Comparison of ENCODE assay signal across 8 cellular contexts in genomic region chr7:4775281-4776159, GRCh38. TPM values are rescaled to one million over a fixed set of nuclear protein-coding genes. Genes with fewer than 3 reads are reported as not detected.
DNase-seq lines count a peak whose midpoint lies in the region; ATAC-seq and TF ChIP-seq lines count a peak whose summit lies in the region.

AP5Z1 (plus strand) TSS chr7:4775623; CDS start chr7:4775716, 93 bp downstream.

- under 1% methylated on average over 70 of the region's 70 CpGs for WGBS in prostate gland

- peak within 1 kb of the TSS; percentile 85 for H3K27ac ChIP-seq in angular gyrus (ENCODE audit: low read depth, low read length)
- peak within 1 kb of the TSS; percentile 97 for H3K27ac ChIP-seq in left ventricle myocardium inferior (replicated peaks)
- H3K27ac ChIP-seq in prostate gland: peak within 1 kb of the TSS; percentile 91 to 95

- H3K27me3 ChIP-seq in left ventricle myocardium inferior (ENCODE audit: low read depth) (no peaks in the 10 kb centered on the region), prostate gland (replicated peaks; ENCODE audit: insufficient read depth) (no peaks in the 10 kb centered on the region)

- H3K9me3 ChIP-seq in left ventricle myocardium inferior (replicated peaks) (no peaks in the 10 kb centered on the region), prostate gland (no peaks in the 10 kb centered on the region)

- peak; percentile 87 for DNase-seq in NCI-H1694 treated with DMSO at 0.1 percent for 48 hours (lab: John Stamatoyannopoulos, UW)
- DNase-seq in T-helper 2 cell: peak; percentile 92 to 99 (median 95)
- peak; percentile 97 for DNase-seq in left ventricle myocardium inferior
- peak; percentile 96 for DNase-seq in prostate gland (ENCODE audit: low spot score)
- peak; percentile 96 for DNase-seq in ureter (ENCODE audit: low spot score)

- H3K36me3 ChIP-seq in left ventricle myocardium inferior: peaks cover 9% of the 10 kb centered on the region
- no peaks in the 10 kb centered on the region for H3K36me3 ChIP-seq in prostate gland

- ATAC-seq in GM18502 (IDR thresholded peaks at IDR 0.05; ENCODE audit: poor library complexity, unreplicated experiment) (peak; percentile 92), HG02938 (IDR thresholded peaks at IDR 0.05; ENCODE audit: unreplicated experiment) (peak; percentile 81)

- H3K4me3 ChIP-seq in left ventricle myocardium inferior (peak within 1 kb of the TSS; percentile 100), prostate gland (peak within 1 kb of the TSS; percentile 73 to 92)

- TF ChIP-seq CTCF in left ventricle myocardium inferior (IDR thresholded peaks at IDR 0.05; ENCODE audit: borderline replicate concordance) (no peak), prostate gland (IDR thresholded peaks at IDR 0.05) (peak in 2 of 4 experiments; percentile 17)

- intact Hi-C loops in left ventricle myocardium inferior (cut with micrococcal nuclease) (no loop called here), prostate gland (cut with DNase I) (no loop called here)

- peak; percentile 93 for TF ChIP-seq POLR2A in prostate gland (IDR thresholded peaks at IDR 0.05)

- H3K4me1 ChIP-seq in left ventricle myocardium inferior (peaks cover 56% of the 10 kb centered on the region), prostate gland (replicated peaks) (peaks cover 4% of the 10 kb centered on the region)

RNA-seq across cellular contexts. Expression of gene AP5Z1, which starts in this region (rescaled TPM):
- 13.4 TPM for total RNA-seq in left ventricle myocardium inferior
- total RNA-seq in prostate gland: 10 to 100 TPM; 30.9 to 61.7 TPM
- 39.1 TPM for total RNA-seq in ureter

Comparison
In these comparisons a context has a peak if more than half of its experiments do, and no peak if none do; other contexts are left out.
1. Peak in every context shown above with its lines: DNase-seq, ATAC-seq, H3K4me3 ChIP-seq and H3K27ac ChIP-seq.